ENCODE assay signal across 10 cellular contexts in genomic region chr2:42098571-42099430, GRCh38. TPM values are rescaled to one million over a fixed set of nuclear protein-coding genes. Genes with fewer than 3 reads are reported as not detected.
A peak's percentile ranks its signal among the peaks of the same experiment; 100 is the strongest.
DNase-seq lines count a peak whose midpoint lies in the region; TF ChIP-seq lines count a peak whose summit lies in the region.
"Had no signal": no experiment of that assay in that cellular context is flagged by ENCODE, and none has a peak within 500 bp of the region (broad histone marks: within the 10 kb centered on the region; RNA-seq: fewer than 3 reads in every experiment).

No MANE protein-coding gene starts in this region.

- H3K79me2 ChIP-seq in osteoblast (ENCODE audit: insufficient read depth, low read length): no peaks in the 10 kb centered on the region

- H3K27ac Mint-ChIP-seq in CD14-positive monocyte (peak overlapping the region; percentile 95 to 98 (median 98)), endodermal cell (no peak overlapping the region)
- no peak overlapping the region for H3K27ac Mint-ChIP-seq in activated T-helper 2 cell treated with anti-CD3 and anti-CD28 coated beads, Interferon-gamma antibody, Interleukin-2, Interleukin-4, amounts not matched to agents 10 μg/mL and 5 μg/mL and 100 μg/mL, durations not matched to agents 14 hours and 24 hours and 36 hours

- H3K27me3 Mint-ChIP-seq in CD14-positive monocyte (ENCODE audit: low read depth in 3 of 3): peaks cover 1 to 5% (median 2%) of the 10 kb centered on the region in 3 donors
- peaks cover 5% of the 10 kb centered on the region for H3K27me3 Mint-ChIP-seq in endodermal cell (ENCODE audit: insufficient read depth)
- H3K27me3 Mint-ChIP-seq in activated T-helper 2 cell treated with anti-CD3 and anti-CD28 coated beads, Interferon-gamma antibody, Interleukin-2, Interleukin-4, amounts not matched to agents 10 μg/mL and 5 μg/mL and 100 μg/mL, durations not matched to agents 14 hours and 24 hours and 36 hours (ENCODE audit: low read depth): peaks cover 8% of the 10 kb centered on the region

- H4K20me1 ChIP-seq in osteoblast (ENCODE audit: insufficient read depth, low read length): no peaks in the 10 kb centered on the region

- H3K9me3 Mint-ChIP-seq in CD14-positive monocyte: peaks cover 4 to 8% (median 6%) of the 10 kb centered on the region in 7 donors
- peaks cover 11% of the 10 kb centered on the region for H3K9me3 Mint-ChIP-seq in endodermal cell
- H3K9me3 Mint-ChIP-seq in activated T-helper 2 cell treated with anti-CD3 and anti-CD28 coated beads, Interferon-gamma antibody, Interleukin-2, Interleukin-4, amounts not matched to agents 10 μg/mL and 5 μg/mL and 100 μg/mL, durations not matched to agents 14 hours and 24 hours and 36 hours: peaks cover 13% of the 10 kb centered on the region

- no peak overlapping the region for H3K9ac ChIP-seq in endodermal cell (ENCODE audit: extremely low read depth, low read length, poor library complexity, severe bottlenecking)

- 84 to 86% methylated on average over 7 to 9 of the region's 9 CpGs for WGBS in endodermal cell (ENCODE audit: insufficient coverage in 1 of 2, insufficient read length in 1 of 2), 2 experiments

- no peaks in the 10 kb centered on the region for H3K36me3 ChIP-seq in endodermal cell (ENCODE audit: control insufficient read depth, insufficient read depth, low read length)
- no peaks in the 10 kb centered on the region for H3K36me3 ChIP-seq in osteoblast (ENCODE audit: insufficient read depth, low read length)
- H3K36me3 ChIP-seq in brain microvascular endothelial cell (replicated peaks): no peaks in the 10 kb centered on the region

- intact Hi-C loops in CD14-positive monocyte (cut with micrococcal nuclease): loop anchor here (2.0 to 10.0 kb wide), 5 partner anchors 20 to 98 kb away; partner anchors contain the start of gene EML4 (in 2 of the 2)
- intact Hi-C loops in activated T-helper 2 cell treated with anti-CD3 and anti-CD28 coated beads, Interferon-gamma antibody, Interleukin-2, Interleukin-4, amounts not matched to agents 10 μg/mL and 5 μg/mL and 100 μg/mL, durations not matched to agents 14 hours and 24 hours and 36 hours (cut with micrococcal nuclease): no loop called here

- no peak for TF ChIP-seq POLR2A in NB4 (IDR thresholded peaks at IDR 0.05; ENCODE audit: extremely low read depth, insufficient read length)

- H3K4me2 ChIP-seq in osteoblast (ENCODE audit: insufficient read depth, low read length): no peak overlapping the region

- H3K4me3 ChIP-seq in NB4 (ENCODE audit: low read depth, low read length) (no peak overlapping the region), endodermal cell (ENCODE audit: low read length) (no peak overlapping the region), osteoblast (ENCODE audit: insufficient read depth, low read length) (no peak overlapping the region), brain microvascular endothelial cell (ENCODE audit: low read depth, low read length) (no peak overlapping the region)

- H2AFZ ChIP-seq in osteoblast (ENCODE audit: low read length): peak overlapping the region; percentile 71

- no peaks in the 10 kb centered on the region for H3K9me3 ChIP-seq in endodermal cell (ENCODE audit: control insufficient read depth, low read length)
- H3K9me3 ChIP-seq in osteoblast (ENCODE audit: low read depth, low read length): no peaks in the 10 kb centered on the region

- peaks cover 3% of the 10 kb centered on the region for H3K4me1 ChIP-seq in endodermal cell (ENCODE audit: control insufficient read depth, insufficient read depth, low read length)
- H3K4me1 ChIP-seq in osteoblast (ENCODE audit: insufficient read depth, low read length): peaks cover 8% of the 10 kb centered on the region

- H3K4me3 Mint-ChIP-seq in CD14-positive monocyte (peak overlapping the region; percentile 37 to 82), endodermal cell (no peak overlapping the region)
- no peak overlapping the region for H3K4me3 Mint-ChIP-seq in activated T-helper 2 cell treated with anti-CD3 and anti-CD28 coated beads, Interferon-gamma antibody, Interleukin-2, Interleukin-4, amounts not matched to agents 10 μg/mL and 5 μg/mL and 100 μg/mL, durations not matched to agents 14 hours and 24 hours and 36 hours (ENCODE audit: low read depth)

- H3K27me3 ChIP-seq in endodermal cell (ENCODE audit: control insufficient read depth, insufficient read depth, low read length, poor library complexity, severe bottlenecking) (no peaks in the 10 kb centered on the region), osteoblast (ENCODE audit: insufficient read depth, low read length) (peaks cover 3% of the 10 kb centered on the region), brain microvascular endothelial cell (replicated peaks) (no peaks in the 10 kb centered on the region)

- H3K36me3 Mint-ChIP-seq in CD14-positive monocyte (peaks cover 7 to 9% of the 10 kb centered on the region in 2 donors), endodermal cell (ENCODE audit: low read depth) (peaks cover 2% of the 10 kb centered on the region)
- H3K36me3 Mint-ChIP-seq in activated T-helper 2 cell treated with anti-CD3 and anti-CD28 coated beads, Interferon-gamma antibody, Interleukin-2, Interleukin-4, amounts not matched to agents 10 μg/mL and 5 μg/mL and 100 μg/mL, durations not matched to agents 14 hours and 24 hours and 36 hours (ENCODE audit: low read depth): peaks cover 16% of the 10 kb centered on the region

- no peak overlapping the region for H3K27ac ChIP-seq in endodermal cell (ENCODE audit: low read depth, low read length)
- H3K27ac ChIP-seq in osteoblast (ENCODE audit: low read depth, low read length): peak overlapping the region; percentile 41
- no peak overlapping the region for H3K27ac ChIP-seq in brain microvascular endothelial cell

- in situ Hi-C loops in brain microvascular endothelial cell (cut with HindIII; ENCODE audit: low pct_ligation_motif_present, low sequenced_read_pairs): loop anchor here (25.0 kb wide), 1 partner anchor 236 kb away; no protein-coding TSS in a partner anchor

- TF ChIP-seq CTCF in CD14-positive monocyte (IDR thresholded peaks at IDR 0.05) (no peak), NB4 (IDR thresholded peaks at IDR 0.05; ENCODE audit: low read depth, low read length) (no peak), endodermal cell (conservative IDR thresholded peaks at IDR 0.05) (no peak), osteoblast (IDR thresholded peaks at IDR 0.05; ENCODE audit: extremely low read depth, low read depth, low read length) (no peak), brain microvascular endothelial cell (IDR thresholded peaks at IDR 0.05; ENCODE audit: low read depth, low read length, missing control alignments) (no peak)

- DNase-seq in CD14-positive monocyte (ENCODE audit: low spot score) (peak; percentile 71), NB4 (ENCODE audit: low read depth) (peak; percentile 32), endodermal cell (peak; percentile 60), osteoblast (ENCODE audit: insufficient read length, low spot score, missing footprints) (peak; percentile 64), brain microvascular endothelial cell (no peak), DMS153 (lab: John Stamatoyannopoulos, UW) (no peak), NCI-H2171 (lab: John Stamatoyannopoulos, UW) (no peak)
- no peak for DNase-seq in activated T-helper 2 cell treated with anti-CD3 and anti-CD28 coated beads, Interferon-gamma antibody, Interleukin-2, Interleukin-4, amounts not matched to agents 10 μg/mL and 5 μg/mL and 100 μg/mL, durations not matched to agents 14 hours and 24 hours and 36 hours (ENCODE audit: low spot score)
- DNase-seq: NCI-H1048; stimulated activated CD4-positive, alpha-beta T cell treated with anti-CD3 and anti-CD28 coated beads, Interleukin-12 subunit alpha, Interleukin-12 subunit beta, amount 100 ng/mL, for 4 hours had no signal

- peaks cover 60% of the 10 kb centered on the region for H3K4me1 Mint-ChIP-seq in CD14-positive monocyte
- peaks cover 17% of the 10 kb centered on the region for H3K4me1 Mint-ChIP-seq in endodermal cell
- peaks cover 49% of the 10 kb centered on the region for H3K4me1 Mint-ChIP-seq in activated T-helper 2 cell treated with anti-CD3 and anti-CD28 coated beads, Interferon-gamma antibody, Interleukin-2, Interleukin-4, amounts not matched to agents 10 μg/mL and 5 μg/mL and 100 μg/mL, durations not matched to agents 14 hours and 24 hours and 36 hours (ENCODE audit: low read depth)

RNA-seq across cellular contexts. Expression of gene PKDCC, which starts 51.0 kb away (rescaled TPM):
- not detected for polyA plus RNA-seq in CD14-positive monocyte
- 100 to 1,000 TPM in 1 of 2 donors, 10 to 100 TPM in 1; 85.3 to 105 TPM for total RNA-seq in endodermal cell
- polyA plus RNA-seq in endodermal cell (2013, experiment 1 of 2): 124 TPM
- 112 TPM for polyA plus RNA-seq in endodermal cell (2013, experiment 2 of 2)
- total RNA-seq in osteoblast: 1.2 and 4.0 TPM in 2 replicates
- 0.11 TPM in 1 of 2 replicates, not detected in the other for total RNA-seq in activated T-helper 2 cell treated with anti-CD3 and anti-CD28 coated beads, Interferon-gamma antibody, Interleukin-2, Interleukin-4, amounts not matched to agents 10 μg/mL and 5 μg/mL and 100 μg/mL, durations not matched to agents 14 hours and 24 hours and 36 hours

Comparison
In these comparisons a context has a peak if more than half of its experiments do, and no peak if none do; other contexts are left out.
1. DNase-seq: peak in CD14-positive monocyte (single experiment), NB4 (single experiment), endodermal cell (single experiment) and osteoblast (single experiment); none in brain microvascular endothelial cell (single experiment), DMS153 (single experiment), NCI-H2171 (single experiment) and activated T-helper 2 cell treated with anti-CD3 and anti-CD28 coated beads, Interferon-gamma antibody, Interleukin-2, Interleukin-4, amounts not matched to agents 10 μg/mL and 5 μg/mL and 100 μg/mL, durations not matched to agents 14 hours and 24 hours and 36 hours (single experiment).
2. H3K27ac Mint-ChIP-seq: peak in CD14-positive monocyte (7 of 7); none in endodermal cell (single experiment) and activated T-helper 2 cell treated with anti-CD3 and anti-CD28 coated beads, Interferon-gamma antibody, Interleukin-2, Interleukin-4, amounts not matched to agents 10 μg/mL and 5 μg/mL and 100 μg/mL, durations not matched to agents 14 hours and 24 hours and 36 hours (single experiment).
3. H3K4me3 Mint-ChIP-seq: peak in CD14-positive monocyte (2 of 2); none in endodermal cell (single experiment) and activated T-helper 2 cell treated with anti-CD3 and anti-CD28 coated beads, Interferon-gamma antibody, Interleukin-2, Interleukin-4, amounts not matched to agents 10 μg/mL and 5 μg/mL and 100 μg/mL, durations not matched to agents 14 hours and 24 hours and 36 hours (single experiment).
4. RNA of gene PKDCC, which starts 51.0 kb away (total RNA-seq): 85.3 to 105 TPM in endodermal cell; 1.2 to 4.0 TPM in osteoblast and 0.11 TPM in activated T-helper 2 cell treated with anti-CD3 and anti-CD28 coated beads, Interferon-gamma antibody, Interleukin-2, Interleukin-4, amounts not matched to agents 10 μg/mL and 5 μg/mL and 100 μg/mL, durations not matched to agents 14 hours and 24 hours and 36 hours; every median in the first group is over 10 times any median in the second.